In genomic region chr15:69615756-69616155, GRCh38 we compare ENCODE assay signal across 25 cellular contexts.
"Had no signal": no experiment of that assay in that cellular context is flagged by ENCODE, and none has a peak within 500 bp of the region (broad histone marks: within the 10 kb centered on the region; RNA-seq: fewer than 3 reads in every experiment).

No MANE protein-coding gene starts in this region.

- ATAC-seq: foreskin keratinocyte; gastroesophageal sphincter; heart left ventricle; left colon; left ventricle myocardium superior; natural killer cell; pancreas; stimulated activated naive B cell treated with anti-CD40 and anti-IgM and Interleukin-4, amounts not matched to agents 10 μg/mL and 1 μg/mL and 100 μg/mL, for 72 hours had no signal

- H3K27me3 ChIP-seq: esophagus muscularis mucosa, gastroesophageal sphincter, hepatocyte, pancreas, right lobe of liver, suprapubic skin, transverse colon had no signal

- H3K4me3 Mint-ChIP-seq: memory B cell; natural killer cell; stimulated activated naive B cell treated with anti-CD40 and anti-IgM and Interleukin-4, amounts not matched to agents 10 μg/mL and 1 μg/mL and 100 μg/mL, for 72 hours; stimulated activated naive CD8-positive, alpha-beta T cell treated with anti-CD3 and anti-CD28 coated beads, Interleukin-15, Interleukin-2, amounts not matched to agents 100 ng/mL and 50 ng/mL, for 24 hours had no signal

- H3K36me3 Mint-ChIP-seq: memory B cell; natural killer cell; stimulated activated naive B cell treated with anti-CD40 and anti-IgM and Interleukin-4, amounts not matched to agents 10 μg/mL and 1 μg/mL and 100 μg/mL, for 72 hours had no signal

- H3K27ac Mint-ChIP-seq: memory B cell; natural killer cell; stimulated activated naive B cell treated with anti-CD40 and anti-IgM and Interleukin-4, amounts not matched to agents 10 μg/mL and 1 μg/mL and 100 μg/mL, for 72 hours; stimulated activated naive CD8-positive, alpha-beta T cell treated with anti-CD3 and anti-CD28 coated beads, Interleukin-15, Interleukin-2, amounts not matched to agents 100 ng/mL and 50 ng/mL, for 24 hours had no signal

- H3K4me3 ChIP-seq: dorsolateral prefrontal cortex, esophagus muscularis mucosa, gastroesophageal sphincter, heart left ventricle, hepatocyte, lung, pancreas, right lobe of liver, suprapubic skin, transverse colon had no signal

- H3K9me3 Mint-ChIP-seq: memory B cell; natural killer cell; stimulated activated naive B cell treated with anti-CD40 and anti-IgM and Interleukin-4, amounts not matched to agents 10 μg/mL and 1 μg/mL and 100 μg/mL, for 72 hours; stimulated activated naive CD8-positive, alpha-beta T cell treated with anti-CD3 and anti-CD28 coated beads, Interleukin-15, Interleukin-2, amounts not matched to agents 100 ng/mL and 50 ng/mL, for 24 hours had no signal

- H3K36me3 ChIP-seq: esophagus muscularis mucosa, gastroesophageal sphincter, heart left ventricle, pancreas, right lobe of liver, suprapubic skin, transverse colon had no signal

- H3K4me1 ChIP-seq: esophagus muscularis mucosa, foreskin keratinocyte, gastroesophageal sphincter, pancreas, right lobe of liver, suprapubic skin, transverse colon had no signal

- DNase-seq: cerebellar nuclear complex; dorsolateral prefrontal cortex; effector CD8-positive, alpha-beta T cell; foreskin keratinocyte; heart left ventricle; kidney glomerular epithelial cell; left colon; left ventricle myocardium superior; natural killer cell; occipital lobe; pancreas; retina; small intestine; stimulated activated CD4-positive, alpha-beta T cell treated with anti-CD3 and anti-CD28 coated beads, Interleukin-15, amount 100 ng/mL, for 24 hours; stimulated activated CD4-positive, alpha-beta T cell treated with anti-CD3 and anti-CD28 coated beads, Interleukin-2, amount 100 ng/mL, for 48 hours; stimulated activated naive B cell treated with anti-CD40 and anti-IgM and Interleukin-4, amounts not matched to agents 10 μg/mL and 1 μg/mL and 100 μg/mL, for 72 hours; transverse colon had no signal

- H3K4me1 Mint-ChIP-seq: stimulated activated naive B cell treated with anti-CD40 and anti-IgM and Interleukin-4, amounts not matched to agents 10 μg/mL and 1 μg/mL and 100 μg/mL, for 72 hours had no signal

- H3K27ac ChIP-seq: dorsolateral prefrontal cortex, esophagus muscularis mucosa, foreskin keratinocyte, gastroesophageal sphincter, heart left ventricle, hepatocyte, pancreas, right lobe of liver, suprapubic skin, transverse colon had no signal

- H3K9me3 ChIP-seq: esophagus muscularis mucosa, gastroesophageal sphincter, pancreas, right lobe of liver, suprapubic skin, transverse colon had no signal
